ENCODE assay signal across 1 cellular context in the genomic region with DNA sequence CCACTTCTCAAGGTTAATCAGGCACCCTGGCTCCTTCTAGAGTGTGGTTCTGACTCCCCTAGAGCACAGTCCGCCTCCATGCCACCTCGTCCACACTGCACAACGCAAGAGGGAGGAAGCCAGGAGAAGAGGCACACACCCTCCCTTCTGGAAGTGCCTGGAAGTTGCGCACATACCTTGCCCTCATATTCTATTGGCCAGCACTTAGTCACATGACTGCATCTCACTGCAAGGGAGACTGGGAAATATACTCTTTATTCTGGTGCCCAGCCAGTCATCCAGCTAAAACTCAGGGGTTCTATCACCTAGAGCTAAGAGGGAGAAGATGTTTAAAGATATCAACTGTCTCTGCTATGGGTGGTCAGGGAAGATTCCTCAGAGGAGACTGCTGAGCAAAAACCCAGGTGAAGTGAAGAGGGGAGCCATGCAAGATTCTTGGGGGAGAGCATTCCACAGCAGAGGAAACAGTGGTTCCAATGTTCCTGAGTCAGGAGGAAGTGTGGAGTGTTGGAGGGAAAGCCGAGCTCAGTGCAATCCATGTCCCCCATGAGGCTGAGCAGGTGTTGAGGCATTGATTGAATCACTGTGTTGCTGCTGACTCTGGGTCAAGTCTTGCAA.
TF ChIP-seq lines count a peak whose summit lies in the region.

No MANE protein-coding gene starts in this region.

TF ChIP-seq in K562, 482 proteins besides CTCF, POLR2A, EP300 and RAD21 (continued from another document):
- TF ChIP-seq USF2 (CRISPR knock-in tag; IDR thresholded peaks at IDR 0.05) (peak; percentile 74), TCF3 (CRISPR knock-in tag; IDR thresholded peaks at IDR 0.05) (no peak), NR2C1 (IDR thresholded peaks at IDR 0.05) (no peak), NR2C1 (tag; IDR thresholded peaks at IDR 0.05) (no peak), ZNF561 (CRISPR knock-in tag; conservative IDR thresholded peaks at IDR 0.05) (no peak), NFXL1 (CRISPR knock-in tag; IDR thresholded peaks at IDR 0.05) (no peak), TSHZ1 (CRISPR knock-in tag; IDR thresholded peaks at IDR 0.05) (no peak), SAFB2 (IDR thresholded peaks at IDR 0.05; ENCODE audit: borderline replicate concordance, low read depth, low read length, severe bottlenecking) (no peak), E2F8 (IDR thresholded peaks at IDR 0.05; ENCODE audit: low read depth, partially characterized antibody) (no peak), ZNF316 (IDR thresholded peaks at IDR 0.05) (no peak), ZBTB8A (IDR thresholded peaks at IDR 0.05; ENCODE audit: partially characterized antibody) (no peak), ILK (tag; IDR thresholded peaks at IDR 0.05; ENCODE audit: borderline replicate concordance, low read depth) (no peak), HOXB6 (CRISPR knock-in tag; IDR thresholded peaks at IDR 0.05; ENCODE audit: borderline replicate concordance) (no peak), EGR1 (conservative IDR thresholded peaks at IDR 0.05) (no peak), ZNF583 (CRISPR knock-in tag; IDR thresholded peaks at IDR 0.05) (no peak), RBM34 (IDR thresholded peaks at IDR 0.05; ENCODE audit: borderline replicate concordance, insufficient read depth, low read length) (no peak), RFX5 (IDR thresholded peaks at IDR 0.05; ENCODE audit: low read depth, low read length) (no peak)
- TF ChIP-seq, protein P1, sequence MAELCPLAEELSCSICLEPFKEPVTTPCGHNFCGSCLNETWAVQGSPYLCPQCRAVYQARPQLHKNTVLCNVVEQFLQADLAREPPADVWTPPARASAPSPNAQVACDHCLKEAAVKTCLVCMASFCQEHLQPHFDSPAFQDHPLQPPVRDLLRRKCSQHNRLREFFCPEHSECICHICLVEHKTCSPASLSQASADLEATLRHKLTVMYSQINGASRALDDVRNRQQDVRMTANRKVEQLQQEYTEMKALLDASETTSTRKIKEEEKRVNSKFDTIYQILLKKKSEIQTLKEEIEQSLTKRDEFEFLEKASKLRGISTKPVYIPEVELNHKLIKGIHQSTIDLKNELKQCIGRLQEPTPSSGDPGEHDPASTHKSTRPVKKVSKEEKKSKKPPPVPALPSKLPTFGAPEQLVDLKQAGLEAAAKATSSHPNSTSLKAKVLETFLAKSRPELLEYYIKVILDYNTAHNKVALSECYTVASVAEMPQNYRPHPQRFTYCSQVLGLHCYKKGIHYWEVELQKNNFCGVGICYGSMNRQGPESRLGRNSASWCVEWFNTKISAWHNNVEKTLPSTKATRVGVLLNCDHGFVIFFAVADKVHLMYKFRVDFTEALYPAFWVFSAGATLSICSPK (IDR thresholded peaks at IDR 0.05; ENCODE audit: borderline replicate concordance): no peak
- TF ChIP-seq, protein P2, sequence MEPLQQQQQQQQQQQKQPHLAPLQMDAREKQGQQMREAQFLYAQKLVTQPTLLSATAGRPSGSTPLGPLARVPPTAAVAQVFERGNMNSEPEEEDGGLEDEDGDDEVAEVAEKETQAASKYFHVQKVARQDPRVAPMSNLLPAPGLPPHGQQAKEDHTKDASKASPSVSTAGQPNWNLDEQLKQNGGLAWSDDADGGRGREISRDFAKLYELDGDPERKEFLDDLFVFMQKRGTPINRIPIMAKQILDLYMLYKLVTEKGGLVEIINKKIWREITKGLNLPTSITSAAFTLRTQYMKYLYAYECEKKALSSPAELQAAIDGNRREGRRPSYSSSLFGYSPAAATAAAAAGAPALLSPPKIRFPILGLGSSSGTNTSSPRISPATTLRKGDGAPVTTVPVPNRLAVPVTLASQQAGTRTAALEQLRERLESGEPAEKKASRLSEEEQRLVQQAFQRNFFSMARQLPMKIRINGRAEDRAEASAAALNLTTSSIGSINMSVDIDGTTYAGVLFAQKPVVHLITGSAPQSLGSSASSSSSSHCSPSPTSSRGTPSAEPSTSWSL (CRISPR knock-in tag; IDR thresholded peaks at IDR 0.05; ENCODE audit: borderline replicate concordance): no peak
